Comparison of ENCODE assay signal across 1 cellular context in genomic region chr7:84705079-84705478, GRCh38.
TF ChIP-seq lines count a peak whose summit lies in the region.

No MANE protein-coding gene starts in this region.

TF ChIP-seq in K562, 482 proteins besides CTCF, POLR2A, EP300 and RAD21 (continued from another document):
- TF ChIP-seq HMBOX1 (IDR thresholded peaks at IDR 0.05), result no peak
